Comparison of ENCODE assay signal across 7 cellular contexts in genomic region chr3:12881858-12882257, GRCh38. TPM values are rescaled to one million over a fixed set of nuclear protein-coding genes. Genes with fewer than 3 reads are reported as not detected.
DNase-seq lines count a peak whose midpoint lies in the region; ATAC-seq, FAIRE-seq and TF ChIP-seq lines count a peak whose summit lies in the region.
"Not testable (repeated sequence)": the region's sequence is repeated elsewhere in the genome, so short reads cannot be mapped to it uniquely, and the experiment has no call there.

No MANE protein-coding gene starts in this region.

- in situ Hi-C loops in K562 (cut with MboI), result loop anchor here (25.0 kb wide), 1 partner anchor 745 kb away; no protein-coding TSS in a partner anchor

- H3K27ac ChIP-seq in K562 (ENCODE audit: extremely low read depth, low read depth, low read length), result not testable (repeated sequence)

- not testable (repeated sequence) for TF ChIP-seq RAD21 in K562 (CRISPR knock-in tag; conservative IDR thresholded peaks at IDR 0.05 in 1 of 2, IDR thresholded peaks at IDR 0.05 in 1 of 2)

- CTCF ChIA-PET in K562 (lab: Yijun Ruan, JAX; ENCODE audit: low intra/inter-chr PET ratio), result not testable (repeated sequence)

- BruUV-seq in K562 (replicated peaks; lab: Mats Ljungman, UMichigan), result not testable (repeated sequence)

- POLR2A ChIA-PET in K562 (lab: Yijun Ruan, JAX), result not testable (repeated sequence)

- H3K9me1 ChIP-seq in K562 (ENCODE audit: control insufficient read depth, insufficient read depth, low read length), result not testable (repeated sequence)

- peak overlapping the region; percentile 83 for H2AFZ ChIP-seq in K562 (ENCODE audit: low read depth, low read length)

- peak; percentile 60 for ATAC-seq in GM18909 (IDR thresholded peaks at IDR 0.05; ENCODE audit: poor library complexity, unreplicated experiment)
- peak; percentile 35 for ATAC-seq in GM21367 (IDR thresholded peaks at IDR 0.05; ENCODE audit: unreplicated experiment)
- ATAC-seq in GM21786 (IDR thresholded peaks at IDR 0.05; ENCODE audit: unreplicated experiment), result peak; percentile 63
- peak; percentile 44 for ATAC-seq in HG02981 (IDR thresholded peaks at IDR 0.05; ENCODE audit: unreplicated experiment)
- peak; percentile 60 for ATAC-seq in HG03521 (IDR thresholded peaks at IDR 0.05; ENCODE audit: unreplicated experiment)
- not testable (repeated sequence) for ATAC-seq in K562

- TF ChIP-seq CTCF in GM12874 (IDR thresholded peaks at IDR 0.05; ENCODE audit: insufficient read depth, low read depth, low read length), result peak; percentile 17; the same call in 1 of the 2 replicates
- not testable (repeated sequence) for TF ChIP-seq CTCF in K562 (IDR thresholded peaks at IDR 0.05 in 2 of 3, conservative IDR thresholded peaks at IDR 0.05 in 1 of 3; ENCODE audit: insufficient read depth in 2 of 3, low read depth in 1 of 3, low read length in 3 of 3)

- TF ChIP-seq EP300 in K562 (IDR thresholded peaks at IDR 0.05; ENCODE audit: low read length), result not testable (repeated sequence)

- not testable (repeated sequence) for H3K79me2 ChIP-seq in K562 (ENCODE audit: control insufficient read depth, insufficient read depth, low read length)

- not testable (repeated sequence) for TF ChIP-seq POLR2A in K562 (conservative IDR thresholded peaks at IDR 0.05)

- H3K9me3 ChIP-seq in K562 (replicated peaks; ENCODE audit: control insufficient read depth, insufficient read depth, low read depth, low read length), result not testable (repeated sequence)

- DNase-seq in K562 (ENCODE audit: extremely low read depth in 1 of 4, low spot score in 3 of 4), result not testable (repeated sequence)

- 83% methylated on average over 9 of the region's 12 CpGs for WGBS in K562 (ENCODE audit: insufficient coverage, low coverage, missing lambda C conversion rate)

- not testable (repeated sequence) for H4K20me1 ChIP-seq in K562 (replicated peaks; ENCODE audit: control insufficient read depth, insufficient read depth, low read length)

- not testable (repeated sequence) for FAIRE-seq in K562 (lab: Jason Lieb, UNC)

- peaks cover 53 to 80% of the 10 kb centered on the region in 2 experiments for H3K4me1 ChIP-seq in K562 (replicated peaks in 1 of 2; ENCODE audit: control insufficient read depth in 2 of 2, insufficient read depth in 2 of 2, low read length in 2 of 2)

- H3K4me3 ChIP-seq in K562, result not testable (repeated sequence)

- peak overlapping the region in 1 of 2 experiments; percentile 10; a peak in 1 of 4 replicates for H3K9ac ChIP-seq in K562 (ENCODE audit: insufficient read depth in 1 of 2, low read depth in 2 of 2, low read length in 2 of 2)

- peak overlapping the region; percentile 32; the same call in 1 of the 2 replicates for H3K4me2 ChIP-seq in K562 (ENCODE audit: insufficient read depth, low read length)

- not testable (repeated sequence) for H3K27me3 ChIP-seq in K562 (ENCODE audit: control insufficient read depth in 2 of 2, insufficient read depth in 2 of 2, low read length in 2 of 2)

- intact Hi-C loops in K562 (cut with micrococcal nuclease), result not testable (repeated sequence)

- not testable (repeated sequence) for H3K36me3 ChIP-seq in K562 (ENCODE audit: control insufficient read depth, insufficient read depth, low read length)

TF ChIP-seq in K562, 482 proteins besides CTCF, POLR2A, EP300 and RAD21:
- peak in 1 of 3 experiments; percentile 64 for TF ChIP-seq YY1 (IDR thresholded peaks at IDR 0.05; ENCODE audit: borderline replicate concordance in 1 of 3, control insufficient read depth in 1 of 3, extremely low read depth in 1 of 3, insufficient read depth in 3 of 3, insufficient read length in 1 of 3, insufficient replicate concordance in 2 of 3, low read depth in 1 of 3, low read length in 2 of 3)
- 0 out of 2 replicates have a peak, but pooled peaks have one; percentile 11 for TF ChIP-seq SPI1 (IDR thresholded peaks at IDR 0.05; ENCODE audit: borderline replicate concordance, low read depth, low read length)
- TF ChIP-seq, protein P1, sequence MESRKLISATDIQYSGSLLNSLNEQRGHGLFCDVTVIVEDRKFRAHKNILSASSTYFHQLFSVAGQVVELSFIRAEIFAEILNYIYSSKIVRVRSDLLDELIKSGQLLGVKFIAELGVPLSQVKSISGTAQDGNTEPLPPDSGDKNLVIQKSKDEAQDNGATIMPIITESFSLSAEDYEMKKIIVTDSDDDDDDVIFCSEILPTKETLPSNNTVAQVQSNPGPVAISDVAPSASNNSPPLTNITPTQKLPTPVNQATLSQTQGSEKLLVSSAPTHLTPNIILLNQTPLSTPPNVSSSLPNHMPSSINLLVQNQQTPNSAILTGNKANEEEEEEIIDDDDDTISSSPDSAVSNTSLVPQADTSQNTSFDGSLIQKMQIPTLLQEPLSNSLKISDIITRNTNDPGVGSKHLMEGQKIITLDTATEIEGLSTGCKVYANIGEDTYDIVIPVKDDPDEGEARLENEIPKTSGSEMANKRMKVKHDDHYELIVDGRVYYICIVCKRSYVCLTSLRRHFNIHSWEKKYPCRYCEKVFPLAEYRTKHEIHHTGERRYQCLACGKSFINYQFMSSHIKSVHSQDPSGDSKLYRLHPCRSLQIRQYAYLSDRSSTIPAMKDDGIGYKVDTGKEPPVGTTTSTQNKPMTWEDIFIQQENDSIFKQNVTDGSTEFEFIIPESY (CRISPR knock-in tag; IDR thresholded peaks at IDR 0.05), result peak; percentile 94

RNA-seq across cellular contexts. Expression of gene RPL32, which starts 40.5 kb away (rescaled TPM):
- total RNA-seq in K562 (2011; cell fraction: chromatin; rRNA removed; ENCODE audit: low replicate concordance), result 321 and 449 TPM in 2 replicates
- 553 and 562 TPM in 2 replicates for total RNA-seq in K562 (2011; cell fraction: nucleolus; rRNA removed)
- total RNA-seq in K562 (2011; cell fraction: nucleoplasm; rRNA removed), result 913 and 2,354 TPM in 2 replicates
- 3,132 and 3,347 TPM in 2 replicates for total RNA-seq in K562 (2014; rRNA removed)
- 4,513 and 4,632 TPM in 2 replicates for total RNA-seq in K562 (2014; rRNA removed; fragmentation: Illumina TruSeq; extraction: Trizol)
- total RNA-seq in K562 (2015; rRNA removed; fragmentation: Illumina TruSeq; extraction: Trizol), result 4,527 and 4,779 TPM in 2 replicates
- total RNA-seq in K562 (2021), result 2,738 and 3,009 TPM in 2 replicates
- polyA plus RNA-seq in K562 (2011; rRNA removed), result 4,861 and 5,231 TPM in 2 replicates
- 2,530 and 2,776 TPM in 2 replicates for polyA plus RNA-seq in K562 (2011; cell fraction: cytosol; rRNA removed)
- 1,377 and 2,422 TPM in 2 replicates for polyA plus RNA-seq in K562 (2011; cell fraction: nucleus; rRNA removed)
- polyA plus RNA-seq in K562 (2012), result 4,850 and 6,211 TPM in 2 replicates
- polyA plus RNA-seq in K562 (2014; fragmentation: Illumina TruSeq; extraction: Trizol), result 5,815 and 6,200 TPM in 2 replicates
- polyA plus RNA-seq in K562 (2014; fragmentation: Nextera tagmentation; extraction: Ambion mirVana), result 1,000 to 10,000 TPM; 3,469 to 4,286 TPM
- polyA plus RNA-seq in K562 (2014; rRNA removed), result 4,142 and 5,104 TPM in 2 replicates
- 3,010 and 3,339 TPM in 2 replicates for polyA minus RNA-seq in K562 (2011; rRNA and poly(A)+ RNA removed)
- polyA minus RNA-seq in K562 (2011; cell fraction: cytosol; rRNA and poly(A)+ RNA removed), result 1,491 and 1,656 TPM in 2 replicates
- polyA minus RNA-seq in K562 (2011; cell fraction: nucleus; rRNA and poly(A)+ RNA removed), result 319 and 489 TPM in 2 replicates
